18 cellular contexts compared by ENCODE assay signal in genomic region chr4:110041742-110042141, GRCh38.
"Had no signal": no experiment of that assay in that cellular context is flagged by ENCODE, and none has a peak within 500 bp of the region (broad histone marks: within the 10 kb centered on the region; RNA-seq: fewer than 3 reads in every experiment).

No MANE protein-coding gene starts in this region.

- H3K27ac ChIP-seq: body of pancreas, foreskin keratinocyte, prostate gland, right atrium auricular region, skin epidermis, stomach had no signal

- H3K4me1 ChIP-seq: body of pancreas, foreskin keratinocyte, prostate gland, right atrium auricular region had no signal

- DNase-seq: activated B cell treated with CpG ODN at 0.5 μM for 24 hours; activated CD4-positive, alpha-beta T cell treated with anti-CD3 and anti-CD28 coated beads, Interleukin-2, amount 10 ng/mL, durations not matched to agents 24 days and 14 days; activated CD8-positive, alpha-beta T cell treated with anti-CD3 and anti-CD28 coated beads for 36 hours; activated naive CD4-positive, alpha-beta T cell treated with anti-CD3 and anti-CD28 coated beads for 36 hours; activated T-cell treated with anti-CD3 and anti-CD28 coated beads, Interleukin-2, amount 50 U/mL, for 24 hours; body of pancreas; effector memory CD8-positive, alpha-beta T cell; foreskin keratinocyte; hippocampal formation; islet precursor cell; left colon; stimulated activated CD4-positive, alpha-beta T cell treated with anti-CD3 and anti-CD28 coated beads, Interleukin-15, amount 100 ng/mL, for 24 hours; stimulated activated CD4-positive, alpha-beta T cell treated with anti-CD3 and anti-CD28 coated beads, Interleukin-2, amount 100 ng/mL, for 48 hours; stomach had no signal

- H3K27me3 ChIP-seq: body of pancreas, foreskin keratinocyte, right atrium auricular region had no signal

- H3K4me3 ChIP-seq: body of pancreas, lung, prostate gland, right atrium auricular region, skin epidermis, stomach had no signal

- H3K36me3 ChIP-seq: prostate gland, right atrium auricular region, stomach had no signal

- H3K9me3 ChIP-seq: body of pancreas, prostate gland, right atrium auricular region, stomach had no signal

- ATAC-seq: activated CD8-positive, alpha-beta T cell treated with anti-CD3 and anti-CD28 coated beads for 36 hours; body of pancreas; effector memory CD8-positive, alpha-beta T cell; foreskin keratinocyte; left colon had no signal
